Comparison of ENCODE assay signal across 8 cellular contexts in the genomic region with DNA sequence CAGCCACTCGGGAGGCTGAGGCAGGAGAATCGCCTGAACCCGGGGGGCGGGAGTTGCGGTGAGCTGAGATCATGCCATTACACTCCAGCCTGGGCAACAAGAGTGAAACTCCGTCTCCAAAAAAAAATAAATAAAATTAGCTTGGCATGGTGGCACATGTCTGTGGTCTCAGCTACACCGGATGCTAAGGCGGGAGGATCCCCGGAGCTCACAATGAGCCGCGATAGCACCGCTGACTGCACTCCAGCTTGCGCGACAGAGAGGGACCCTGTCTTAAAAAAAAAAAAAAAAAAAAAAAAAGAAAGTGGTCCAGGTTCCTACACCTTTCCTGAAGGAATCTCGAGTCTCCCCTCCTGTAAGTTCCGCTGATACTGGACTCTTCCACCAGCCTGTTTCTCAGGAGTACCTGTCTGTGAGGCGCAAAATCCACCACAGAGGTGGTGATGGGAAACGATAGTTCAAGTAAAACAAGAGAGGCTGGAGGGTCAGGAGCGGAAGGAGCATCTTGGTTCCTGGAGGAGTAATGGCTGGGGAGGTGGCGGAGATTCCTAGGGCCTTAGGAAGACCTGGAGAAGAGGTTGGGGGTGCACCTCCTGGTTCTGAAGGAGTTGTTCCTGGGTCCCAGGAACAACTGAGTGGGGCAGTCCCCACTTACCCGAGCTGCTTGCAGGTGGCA. TPM values are rescaled to one million over a fixed set of nuclear protein-coding genes. Genes with fewer than 3 reads are reported as not detected.
A peak's percentile ranks its signal among the peaks of the same experiment; 100 is the strongest.
DNase-seq lines count a peak whose midpoint lies in the region; ATAC-seq and TF ChIP-seq lines count a peak whose summit lies in the region.

No MANE protein-coding gene starts in this region.

- ATAC-seq in activated T-helper 17 cell treated with anti-CD3 and anti-CD28 coated beads, Interleukin-2, amount 50 U/mL, for 72 hours (replicated peaks) = peak; percentile 7
- ATAC-seq in HG02870 (IDR thresholded peaks at IDR 0.05; ENCODE audit: unreplicated experiment) = no peak
- ATAC-seq in HG03139 (IDR thresholded peaks at IDR 0.05; ENCODE audit: unreplicated experiment) = no peak

- H3K4me3 Mint-ChIP-seq in activated CD4-positive, alpha-beta T cell treated with anti-CD3 and anti-CD28 coated beads, Interleukin-2, amount 10 ng/mL, durations not matched to agents 24 days and 14 days = peak overlapping the region; percentile 71
- H3K4me3 Mint-ChIP-seq in activated T-helper 17 cell treated with anti-CD3 and anti-CD28 coated beads, Interleukin-2, amount 50 U/mL, for 72 hours = peak overlapping the region; percentile 62

- TF ChIP-seq CTCF in suprapubic skin (IDR thresholded peaks at IDR 0.05) = no peak

- H3K4me1 ChIP-seq in iPS-18a (ENCODE audit: control insufficient read depth, low read depth, low read length) (peaks cover 10% of the 10 kb centered on the region), suprapubic skin (peaks cover 19% of the 10 kb centered on the region)

- H3K9me3 ChIP-seq in iPS-18a (ENCODE audit: control insufficient read depth, low read depth, low read length) (no peaks in the 10 kb centered on the region), suprapubic skin (no peaks in the 10 kb centered on the region)

- H3K27ac ChIP-seq in iPS-18a (ENCODE audit: low read length) (no peak overlapping the region), suprapubic skin (peak overlapping the region; percentile 22)

- H3K27ac Mint-ChIP-seq in activated CD4-positive, alpha-beta T cell treated with anti-CD3 and anti-CD28 coated beads, Interleukin-2, amount 10 ng/mL, durations not matched to agents 24 days and 14 days = no peak overlapping the region
- H3K27ac Mint-ChIP-seq in activated T-helper 17 cell treated with anti-CD3 and anti-CD28 coated beads, Interleukin-2, amount 50 U/mL, for 72 hours = no peak overlapping the region

- H3K36me3 Mint-ChIP-seq in activated CD4-positive, alpha-beta T cell treated with anti-CD3 and anti-CD28 coated beads, Interleukin-2, amount 10 ng/mL, durations not matched to agents 24 days and 14 days (ENCODE audit: low read depth) = no peaks in the 10 kb centered on the region
- no peaks in the 10 kb centered on the region for H3K36me3 Mint-ChIP-seq in activated T-helper 17 cell treated with anti-CD3 and anti-CD28 coated beads, Interleukin-2, amount 50 U/mL, for 72 hours (ENCODE audit: low read depth)

- H3K4me1 Mint-ChIP-seq in activated CD4-positive, alpha-beta T cell treated with anti-CD3 and anti-CD28 coated beads, Interleukin-2, amount 10 ng/mL, durations not matched to agents 24 days and 14 days = peaks cover 18% of the 10 kb centered on the region
- peaks cover 8% of the 10 kb centered on the region for H3K4me1 Mint-ChIP-seq in activated T-helper 17 cell treated with anti-CD3 and anti-CD28 coated beads, Interleukin-2, amount 50 U/mL, for 72 hours

- no peaks in the 10 kb centered on the region for H3K9me3 Mint-ChIP-seq in activated CD4-positive, alpha-beta T cell treated with anti-CD3 and anti-CD28 coated beads, Interleukin-2, amount 10 ng/mL, durations not matched to agents 24 days and 14 days
- no peaks in the 10 kb centered on the region for H3K9me3 Mint-ChIP-seq in activated T-helper 17 cell treated with anti-CD3 and anti-CD28 coated beads, Interleukin-2, amount 50 U/mL, for 72 hours

- H3K27me3 ChIP-seq in iPS-18a (ENCODE audit: control insufficient read depth, insufficient read depth, low read length) (peaks cover 14% of the 10 kb centered on the region), suprapubic skin (no peaks in the 10 kb centered on the region)

- H3K36me3 ChIP-seq in iPS-18a (ENCODE audit: control insufficient read depth, low read depth, low read length) = peaks cover 18% of the 10 kb centered on the region
- peaks cover 9% of the 10 kb centered on the region for H3K36me3 ChIP-seq in suprapubic skin

- H3K4me3 ChIP-seq in iPS-18a (ENCODE audit: low read length) (peak overlapping the region; percentile 97), suprapubic skin (peak overlapping the region; percentile 49)

- TF ChIP-seq EP300 in suprapubic skin (IDR thresholded peaks at IDR 0.05) = no peak

- peak overlapping the region; percentile 74 for H3K9ac ChIP-seq in iPS-18a (ENCODE audit: low read length)

- DNase-seq in activated CD4-positive, alpha-beta T cell treated with anti-CD3 and anti-CD28 coated beads, Interleukin-2, amount 10 ng/mL, durations not matched to agents 24 days and 14 days = no peak
- DNase-seq in activated CD4-positive, alpha-beta T cell treated with anti-CD3 and anti-CD28 coated beads for 4 hours = no peak
- DNase-seq in suprapubic skin (ENCODE audit: low spot score in 2 of 2) = no peak
- no peak for DNase-seq in AG08396 (ENCODE audit: low spot score)

- H3K27me3 Mint-ChIP-seq in activated CD4-positive, alpha-beta T cell treated with anti-CD3 and anti-CD28 coated beads, Interleukin-2, amount 10 ng/mL, durations not matched to agents 24 days and 14 days = peaks cover 25% of the 10 kb centered on the region
- H3K27me3 Mint-ChIP-seq in activated T-helper 17 cell treated with anti-CD3 and anti-CD28 coated beads, Interleukin-2, amount 50 U/mL, for 72 hours = peaks cover 10% of the 10 kb centered on the region

- TF ChIP-seq POLR2A in suprapubic skin (IDR thresholded peaks at IDR 0.05) = no peak

- intact Hi-C loops in activated CD4-positive, alpha-beta T cell treated with anti-CD3 and anti-CD28 coated beads, Interleukin-2, amount 10 ng/mL, durations not matched to agents 24 days and 14 days (cut with micrococcal nuclease) = no loop called here

- 14% methylated on average over 19 of the region's 21 CpGs for WGBS in suprapubic skin

RNA-seq across cellular contexts. Expression of a gene that starts 0.5 kb away (rescaled TPM):
- total RNA-seq in activated CD4-positive, alpha-beta T cell treated with anti-CD3 and anti-CD28 coated beads, Interleukin-2, amount 10 ng/mL, durations not matched to agents 24 days and 14 days = 0.23 and 0.26 TPM in 2 replicates
- total RNA-seq in activated T-helper 17 cell treated with anti-CD3 and anti-CD28 coated beads, Interleukin-2, amount 50 U/mL, for 72 hours = under 1 TPM; 0.30 to 0.40 TPM
- total RNA-seq in suprapubic skin = 1 to 10 TPM; 1.2 to 3.9 (median 2.6) TPM

RNA-seq across cellular contexts. Expression of a gene that starts 3.4 kb away (rescaled TPM):
- total RNA-seq in activated CD4-positive, alpha-beta T cell treated with anti-CD3 and anti-CD28 coated beads, Interleukin-2, amount 10 ng/mL, durations not matched to agents 24 days and 14 days = not detected in 2 replicates
- total RNA-seq in activated T-helper 17 cell treated with anti-CD3 and anti-CD28 coated beads, Interleukin-2, amount 50 U/mL, for 72 hours = not detected
- not detected for total RNA-seq in suprapubic skin

RNA-seq across cellular contexts. Expression of a gene that starts 5.3 kb away (rescaled TPM):
- total RNA-seq in activated CD4-positive, alpha-beta T cell treated with anti-CD3 and anti-CD28 coated beads, Interleukin-2, amount 10 ng/mL, durations not matched to agents 24 days and 14 days = 0.21 TPM in 1 of 2 replicates, not detected in the other
- not detected for total RNA-seq in activated T-helper 17 cell treated with anti-CD3 and anti-CD28 coated beads, Interleukin-2, amount 50 U/mL, for 72 hours
- total RNA-seq in suprapubic skin = under 1 TPM in 2 of 4 donors, not detected in 2; 0.40 to 0.45 TPM

RNA-seq across cellular contexts. Expression of a gene that starts 11.6 kb away (rescaled TPM):
- total RNA-seq in activated CD4-positive, alpha-beta T cell treated with anti-CD3 and anti-CD28 coated beads, Interleukin-2, amount 10 ng/mL, durations not matched to agents 24 days and 14 days = 0.71 and 0.82 TPM in 2 replicates
- under 1 TPM; 0.19 to 0.67 TPM for total RNA-seq in activated T-helper 17 cell treated with anti-CD3 and anti-CD28 coated beads, Interleukin-2, amount 50 U/mL, for 72 hours
- 10 to 100 TPM in 1 of 4 donors, 1 to 10 TPM in 3; 5.1 to 16.1 (median 6.5) TPM for total RNA-seq in suprapubic skin

RNA-seq across cellular contexts. Expression of a gene that starts 32.4 kb away (rescaled TPM):
- total RNA-seq in activated CD4-positive, alpha-beta T cell treated with anti-CD3 and anti-CD28 coated beads, Interleukin-2, amount 10 ng/mL, durations not matched to agents 24 days and 14 days = 1.2 and 1.4 TPM in 2 replicates
- 1 to 10 TPM; 1.1 to 1.7 TPM for total RNA-seq in activated T-helper 17 cell treated with anti-CD3 and anti-CD28 coated beads, Interleukin-2, amount 50 U/mL, for 72 hours
- total RNA-seq in suprapubic skin = 1 to 10 TPM in 3 of 4 donors, under 1 TPM in 1; 0.57 to 1.6 (median 1.5) TPM
